ENCODE assay signal across 30 cellular contexts in genomic region chr2:200026838-200027237, GRCh38.
DNase-seq lines count a peak whose midpoint lies in the region; ATAC-seq and TF ChIP-seq lines count a peak whose summit lies in the region.
"Had no signal": no experiment of that assay in that cellular context is flagged by ENCODE, and none has a peak within 500 bp of the region (broad histone marks: within the 10 kb centered on the region; RNA-seq: fewer than 3 reads in every experiment).

No MANE protein-coding gene starts in this region.

- no peaks in the 10 kb centered on the region for H3K4me1 ChIP-seq in breast epithelium
- no peaks in the 10 kb centered on the region for H3K4me1 ChIP-seq in mammary epithelial cell (ENCODE audit: insufficient read depth, low read length)
- peaks cover 18% of the 10 kb centered on the region for H3K4me1 ChIP-seq in left ventricle myocardium inferior
- H3K4me1 ChIP-seq in uterus, result no peaks in the 10 kb centered on the region
- H3K4me1 ChIP-seq: adrenal gland, thyroid gland had no signal

- no peaks in the 10 kb centered on the region for H3K36me3 ChIP-seq in breast epithelium
- H3K36me3 ChIP-seq in mammary epithelial cell (ENCODE audit: insufficient read depth, low read length), result no peaks in the 10 kb centered on the region
- H3K36me3 ChIP-seq in left ventricle myocardium inferior, result no peaks in the 10 kb centered on the region
- no peaks in the 10 kb centered on the region for H3K36me3 ChIP-seq in uterus
- H3K36me3 ChIP-seq: adrenal gland, BLaER1, thyroid gland had no signal

- H3K9me3 Mint-ChIP-seq in CD14-positive monocyte, result peaks cover 0 to 3% (median 0%) of the 10 kb centered on the region in 7 donors
- H3K9me3 Mint-ChIP-seq: IgD-negative memory B cell; natural killer cell treated with Interleukin-12 subunit alpha and Interleukin-12 subunit beta and Interleukin-15 and Interleukin-18, amount 100 ng/mL, for 72 hours had no signal

- 100% methylated on average over 3 of the region's 3 CpGs for WGBS in mammary epithelial cell (ENCODE audit: low coverage, missing lambda C conversion rate)

- intact Hi-C loops in breast epithelium (cut with DNase I; ENCODE audit: low total_unique reads), result loop anchor here (10.0 kb wide), 1 partner anchor 622 kb away; no protein-coding TSS in a partner anchor
- intact Hi-C loops in mammary epithelial cell (cut with micrococcal nuclease), result no loop called here
- intact Hi-C loops in left ventricle myocardium inferior (cut with micrococcal nuclease), result no loop called here
- intact Hi-C loops in uterus (cut with DNase I; ENCODE audit: low total_unique reads), result no loop called here
- intact Hi-C loops in CD14-positive monocyte (cut with micrococcal nuclease), result no loop called here

- TF ChIP-seq CTCF in breast epithelium (IDR thresholded peaks at IDR 0.05) (no peak), mammary epithelial cell (conservative IDR thresholded peaks at IDR 0.05 in 1 of 2, IDR thresholded peaks at IDR 0.05 in 1 of 2; ENCODE audit: extremely low read depth in 1 of 2, insufficient read depth in 1 of 2, low read depth in 1 of 2, low read length in 2 of 2) (no peak), left ventricle myocardium inferior (IDR thresholded peaks at IDR 0.05; ENCODE audit: borderline replicate concordance) (no peak), uterus (IDR thresholded peaks at IDR 0.05) (no peak), CD14-positive monocyte (IDR thresholded peaks at IDR 0.05) (no peak)

- H3K9ac ChIP-seq in mammary epithelial cell (ENCODE audit: insufficient read depth, low read length), result no peak overlapping the region
- H3K9ac ChIP-seq: BLaER1 had no signal

- dilution Hi-C loops in mammary epithelial cell (cut with HindIII; ENCODE audit: low sequenced_read_pairs), result no loop called here

- H3K27me3 ChIP-seq in breast epithelium (no peaks in the 10 kb centered on the region), mammary epithelial cell (ENCODE audit: insufficient read depth, low read length) (no peaks in the 10 kb centered on the region), left ventricle myocardium inferior (ENCODE audit: low read depth) (no peaks in the 10 kb centered on the region), uterus (no peaks in the 10 kb centered on the region)
- H3K27me3 ChIP-seq: adrenal gland, BLaER1, thyroid gland had no signal

- no peaks in the 10 kb centered on the region for H3K36me3 Mint-ChIP-seq in CD14-positive monocyte
- H3K36me3 Mint-ChIP-seq: IgD-negative memory B cell; natural killer cell treated with Interleukin-12 subunit alpha and Interleukin-12 subunit beta and Interleukin-15 and Interleukin-18, amount 100 ng/mL, for 72 hours had no signal

- peaks cover 0 to 1% (median 0%) of the 10 kb centered on the region in 3 donors for H3K27me3 Mint-ChIP-seq in CD14-positive monocyte (ENCODE audit: low read depth in 3 of 3)

- no peak for TF ChIP-seq POLR2A in breast epithelium (IDR thresholded peaks at IDR 0.05)
- TF ChIP-seq POLR2A in uterus (IDR thresholded peaks at IDR 0.05), result no peak

- H3K4me1 Mint-ChIP-seq in CD14-positive monocyte, result no peaks in the 10 kb centered on the region
- H3K4me1 Mint-ChIP-seq: activated CD4-positive, alpha-beta T cell treated with anti-CD3 and anti-CD28 coated beads for 36 hours; IgD-negative memory B cell had no signal

- H3K79me2 ChIP-seq in mammary epithelial cell (ENCODE audit: insufficient read depth, low read length), result no peaks in the 10 kb centered on the region

- ATAC-seq in HG03045 (IDR thresholded peaks at IDR 0.05; ENCODE audit: unreplicated experiment) (no peak), HG02678 (IDR thresholded peaks at IDR 0.05; ENCODE audit: unreplicated experiment) (no peak)
- ATAC-seq: activated CD4-positive, alpha-beta T cell treated with anti-CD3 and anti-CD28 coated beads for 36 hours; natural killer cell treated with Interleukin-12 subunit alpha and Interleukin-12 subunit beta and Interleukin-15 and Interleukin-18, amount 100 ng/mL, for 72 hours had no signal

- no peaks in the 10 kb centered on the region for H3K9me3 ChIP-seq in breast epithelium
- no peaks in the 10 kb centered on the region for H3K9me3 ChIP-seq in mammary epithelial cell (replicated peaks; ENCODE audit: insufficient read depth, low read length)
- H3K9me3 ChIP-seq in left ventricle myocardium inferior (replicated peaks), result no peaks in the 10 kb centered on the region
- no peaks in the 10 kb centered on the region for H3K9me3 ChIP-seq in uterus
- H3K9me3 ChIP-seq: adrenal gland, thyroid gland had no signal

- H3K27ac Mint-ChIP-seq in CD14-positive monocyte, result no peak overlapping the region
- H3K27ac Mint-ChIP-seq: activated CD4-positive, alpha-beta T cell treated with anti-CD3 and anti-CD28 coated beads for 36 hours; H9; natural killer cell treated with Interleukin-12 subunit alpha and Interleukin-12 subunit beta and Interleukin-15 and Interleukin-18, amount 100 ng/mL, for 72 hours had no signal

- in situ Hi-C loops in mammary epithelial cell (cut with MboI; ENCODE audit: low sequenced_read_pairs in 2 of 2), result no loop called here

- no peak overlapping the region for H3K4me2 ChIP-seq in mammary epithelial cell (ENCODE audit: insufficient read depth, low read depth, low read length)
- H3K4me2 ChIP-seq: BLaER1 had no signal

- BruUV-seq in mammary epithelial cell (replicated peaks; lab: Mats Ljungman, UMichigan), result no TSS peak

- H3K27ac ChIP-seq in breast epithelium (peak overlapping the region; percentile 30 to 62), mammary epithelial cell (ENCODE audit: insufficient read depth, low read depth, low read length) (no peak overlapping the region), left ventricle myocardium inferior (replicated peaks) (peak overlapping the region; percentile 70), uterus (peak overlapping the region; percentile 54 to 60)
- H3K27ac ChIP-seq: adrenal gland, BLaER1, thyroid gland had no signal

- no peaks in the 10 kb centered on the region for H4K20me1 ChIP-seq in mammary epithelial cell (ENCODE audit: insufficient read depth, low read length)
- H4K20me1 ChIP-seq: BLaER1 had no signal

- H3K4me3 ChIP-seq in breast epithelium (no peak overlapping the region), mammary epithelial cell (replicated peaks in 1 of 3; ENCODE audit: insufficient read depth in 1 of 3, low read depth in 2 of 3, low read length in 3 of 3) (no peak overlapping the region), left ventricle myocardium inferior (no peak overlapping the region), uterus (no peak overlapping the region)
- H3K4me3 ChIP-seq: adrenal gland, BLaER1, thyroid gland had no signal

- CTCF ChIA-PET in mammary epithelial cell (lab: Charles Lee; ENCODE audit: low non-redundant PET), result no interaction called here

- DNase-seq in breast epithelium (ENCODE audit: low spot score in 2 of 2) (no peak), mammary epithelial cell (no peak), dedifferentiated amniotic fluid mesenchymal stem cell (ENCODE audit: extremely low spot score) (peak; percentile 42), left ventricle myocardium inferior (no peak), uterus (peak in 1 of 2 donors; percentile 16), CD14-positive monocyte (ENCODE audit: low spot score) (no peak)
- DNase-seq: 8988T; activated CD4-positive, alpha-beta T cell treated with anti-CD3 and anti-CD28 coated beads for 36 hours; activated gamma-delta T cell treated with Interleukin-2 at 50 U/mL for 16 hours; activated T-cell treated with anti-CD3 and anti-CD28 coated beads, Interleukin-2, amount 50 U/mL, for 1 hour; adrenal gland; COR-L47; DND-41; effector memory CD4-positive, alpha-beta T cell; H9; left cardiac atrium; midbrain; NCI-H1105; NCI-H2029 treated with DMSO at 0.1 percent for 48 hours; NCI-H2227 treated with DMSO at 0.1 percent for 48 hours; NCI-H69; RPMI8226; stimulated activated CD4-positive, alpha-beta T cell treated with anti-CD3 and anti-CD28 coated beads, Interleukin-4, amount 100 ng/mL, for 4 hours; stimulated activated naive CD4-positive, alpha-beta T cell; thyroid gland had no signal

- H2AFZ ChIP-seq in mammary epithelial cell (ENCODE audit: low read depth, low read length), result no peak overlapping the region

- H3K4me3 Mint-ChIP-seq in CD14-positive monocyte, result no peak overlapping the region
- H3K4me3 Mint-ChIP-seq: activated CD4-positive, alpha-beta T cell treated with anti-CD3 and anti-CD28 coated beads for 36 hours; H9; IgD-negative memory B cell; natural killer cell treated with Interleukin-12 subunit alpha and Interleukin-12 subunit beta and Interleukin-15 and Interleukin-18, amount 100 ng/mL, for 72 hours had no signal
